Comparison of ENCODE assay signal across 1 cellular context in genomic region chr9:121333950-121334773, GRCh38.
A peak's percentile ranks its signal among the peaks of the same experiment; 100 is the strongest.
TF ChIP-seq lines count a peak whose summit lies in the region.

No MANE protein-coding gene starts in this region.

TF ChIP-seq in K562, 482 proteins besides CTCF, POLR2A, EP300 and RAD21 (continued from another document and continues in another):
- TF ChIP-seq, protein P1, sequence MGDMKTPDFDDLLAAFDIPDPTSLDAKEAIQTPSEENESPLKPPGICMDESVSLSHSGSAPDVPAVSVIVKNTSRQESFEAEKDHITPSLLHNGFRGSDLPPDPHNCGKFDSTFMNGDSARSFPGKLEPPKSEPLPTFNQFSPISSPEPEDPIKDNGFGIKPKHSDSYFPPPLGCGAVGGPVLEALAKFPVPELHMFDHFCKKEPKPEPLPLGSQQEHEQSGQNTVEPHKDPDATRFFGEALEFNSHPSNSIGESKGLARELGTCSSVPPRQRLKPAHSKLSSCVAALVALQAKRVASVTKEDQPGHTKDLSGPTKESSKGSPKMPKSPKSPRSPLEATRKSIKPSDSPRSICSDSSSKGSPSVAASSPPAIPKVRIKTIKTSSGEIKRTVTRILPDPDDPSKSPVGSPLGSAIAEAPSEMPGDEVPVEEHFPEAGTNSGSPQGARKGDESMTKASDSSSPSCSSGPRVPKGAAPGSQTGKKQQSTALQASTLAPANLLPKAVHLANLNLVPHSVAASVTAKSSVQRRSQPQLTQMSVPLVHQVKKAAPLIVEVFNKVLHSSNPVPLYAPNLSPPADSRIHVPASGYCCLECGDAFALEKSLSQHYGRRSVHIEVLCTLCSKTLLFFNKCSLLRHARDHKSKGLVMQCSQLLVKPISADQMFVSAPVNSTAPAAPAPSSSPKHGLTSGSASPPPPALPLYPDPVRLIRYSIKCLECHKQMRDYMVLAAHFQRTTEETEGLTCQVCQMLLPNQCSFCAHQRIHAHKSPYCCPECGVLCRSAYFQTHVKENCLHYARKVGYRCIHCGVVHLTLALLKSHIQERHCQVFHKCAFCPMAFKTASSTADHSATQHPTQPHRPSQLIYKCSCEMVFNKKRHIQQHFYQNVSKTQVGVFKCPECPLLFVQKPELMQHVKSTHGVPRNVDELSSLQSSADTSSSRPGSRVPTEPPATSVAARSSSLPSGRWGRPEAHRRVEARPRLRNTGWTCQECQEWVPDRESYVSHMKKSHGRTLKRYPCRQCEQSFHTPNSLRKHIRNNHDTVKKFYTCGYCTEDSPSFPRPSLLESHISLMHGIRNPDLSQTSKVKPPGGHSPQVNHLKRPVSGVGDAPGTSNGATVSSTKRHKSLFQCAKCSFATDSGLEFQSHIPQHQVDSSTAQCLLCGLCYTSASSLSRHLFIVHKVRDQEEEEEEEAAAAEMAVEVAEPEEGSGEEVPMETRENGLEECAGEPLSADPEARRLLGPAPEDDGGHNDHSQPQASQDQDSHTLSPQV (IDR thresholded peaks at IDR 0.05): 0 out of 2 replicates have a peak, but pooled peaks have one; percentile 19
- TF ChIP-seq SMARCA4 (IDR thresholded peaks at IDR 0.05) (peak; percentile 33; the same call in 1 of the 2 replicates), ZNF436 (CRISPR knock-in tag; IDR thresholded peaks at IDR 0.05) (no peak), RBM14 (IDR thresholded peaks at IDR 0.05; ENCODE audit: borderline replicate concordance, insufficient read depth, low read depth, low read length) (no peak), DPF2 (IDR thresholded peaks at IDR 0.05) (no peak), HNRNPLL (IDR thresholded peaks at IDR 0.05; ENCODE audit: low read depth, low read length, poor library complexity, severe bottlenecking) (no peak), HDAC8 (tag; IDR thresholded peaks at IDR 0.05) (no peak), MCM5 (IDR thresholded peaks at IDR 0.05; ENCODE audit: low read depth) (no peak), NCOA1 (IDR thresholded peaks at IDR 0.05; ENCODE audit: low read depth) (no peak), ZBTB2 (IDR thresholded peaks at IDR 0.05) (no peak), RERE (CRISPR knock-in tag; IDR thresholded peaks at IDR 0.05; ENCODE audit: borderline replicate concordance) (no peak), ZNF146 (CRISPR knock-in tag; IDR thresholded peaks at IDR 0.05; ENCODE audit: unreplicated experiment) (peak; percentile 60), ZNF551 (CRISPR knock-in tag; IDR thresholded peaks at IDR 0.05) (no peak), BCOR (IDR thresholded peaks at IDR 0.05) (no peak), TCF3 (CRISPR knock-in tag; IDR thresholded peaks at IDR 0.05) (peak; percentile 83), PHB (CRISPR knock-in tag; IDR thresholded peaks at IDR 0.05) (no peak), ZNF695 (CRISPR knock-in tag; IDR thresholded peaks at IDR 0.05) (no peak), BRD9 (IDR thresholded peaks at IDR 0.05; ENCODE audit: low read depth, partially characterized antibody) (no peak), CXXC5 (CRISPR knock-in tag; IDR thresholded peaks at IDR 0.05) (no peak), HMBOX1 (IDR thresholded peaks at IDR 0.05) (no peak), RCOR1 (IDR thresholded peaks at IDR 0.05; ENCODE audit: borderline replicate concordance in 1 of 2, low read depth in 2 of 2, low read length in 2 of 2) (0 out of 4 replicates have a peak, but pooled peaks of 1 of the 2 experiments have one; percentile 20), TAL1 (IDR thresholded peaks at IDR 0.05) (peak; percentile 71), NFIC (IDR thresholded peaks at IDR 0.05) (0 out of 2 replicates have a peak, but pooled peaks have one; percentile 25), KDM2B (CRISPR knock-in tag; IDR thresholded peaks at IDR 0.05) (no peak), CBFA2T2 (conservative IDR thresholded peaks at IDR 0.05) (peak; percentile 78), TCF7 (IDR thresholded peaks at IDR 0.05; ENCODE audit: borderline replicate concordance) (no peak), U2AF2 (optimal IDR thresholded peaks at IDR 0.05; ENCODE audit: low read depth, low read length) (no peak), ARID1B (IDR thresholded peaks at IDR 0.05) (peak; percentile 75), NONO (IDR thresholded peaks at IDR 0.05; ENCODE audit: low read depth in 2 of 2, low read length in 1 of 2) (no peak), SUPT5H (IDR thresholded peaks at IDR 0.05) (no peak)
- TF ChIP-seq, protein P2, sequence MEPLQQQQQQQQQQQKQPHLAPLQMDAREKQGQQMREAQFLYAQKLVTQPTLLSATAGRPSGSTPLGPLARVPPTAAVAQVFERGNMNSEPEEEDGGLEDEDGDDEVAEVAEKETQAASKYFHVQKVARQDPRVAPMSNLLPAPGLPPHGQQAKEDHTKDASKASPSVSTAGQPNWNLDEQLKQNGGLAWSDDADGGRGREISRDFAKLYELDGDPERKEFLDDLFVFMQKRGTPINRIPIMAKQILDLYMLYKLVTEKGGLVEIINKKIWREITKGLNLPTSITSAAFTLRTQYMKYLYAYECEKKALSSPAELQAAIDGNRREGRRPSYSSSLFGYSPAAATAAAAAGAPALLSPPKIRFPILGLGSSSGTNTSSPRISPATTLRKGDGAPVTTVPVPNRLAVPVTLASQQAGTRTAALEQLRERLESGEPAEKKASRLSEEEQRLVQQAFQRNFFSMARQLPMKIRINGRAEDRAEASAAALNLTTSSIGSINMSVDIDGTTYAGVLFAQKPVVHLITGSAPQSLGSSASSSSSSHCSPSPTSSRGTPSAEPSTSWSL (CRISPR knock-in tag; IDR thresholded peaks at IDR 0.05; ENCODE audit: borderline replicate concordance): no peak
- TF ChIP-seq, protein P3, sequence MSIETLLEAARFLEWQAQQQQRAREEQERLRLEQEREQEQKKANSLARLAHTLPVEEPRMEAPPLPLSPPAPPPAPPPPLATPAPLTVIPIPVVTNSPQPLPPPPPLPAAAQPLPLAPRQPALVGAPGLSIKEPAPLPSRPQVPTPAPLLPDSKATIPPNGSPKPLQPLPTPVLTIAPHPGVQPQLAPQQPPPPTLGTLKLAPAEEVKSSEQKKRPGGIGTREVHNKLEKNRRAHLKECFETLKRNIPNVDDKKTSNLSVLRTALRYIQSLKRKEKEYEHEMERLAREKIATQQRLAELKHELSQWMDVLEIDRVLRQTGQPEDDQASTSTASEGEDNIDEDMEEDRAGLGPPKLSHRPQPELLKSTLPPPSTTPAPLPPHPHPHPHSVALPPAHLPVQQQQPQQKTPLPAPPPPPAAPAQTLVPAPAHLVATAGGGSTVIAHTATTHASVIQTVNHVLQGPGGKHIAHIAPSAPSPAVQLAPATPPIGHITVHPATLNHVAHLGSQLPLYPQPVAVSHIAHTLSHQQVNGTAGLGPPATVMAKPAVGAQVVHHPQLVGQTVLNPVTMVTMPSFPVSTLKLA (conservative IDR thresholded peaks at IDR 0.05): peak in 1 of 2 experiments; percentile 30; a peak in 1 of 4 replicates
- TF ChIP-seq, protein P4, sequence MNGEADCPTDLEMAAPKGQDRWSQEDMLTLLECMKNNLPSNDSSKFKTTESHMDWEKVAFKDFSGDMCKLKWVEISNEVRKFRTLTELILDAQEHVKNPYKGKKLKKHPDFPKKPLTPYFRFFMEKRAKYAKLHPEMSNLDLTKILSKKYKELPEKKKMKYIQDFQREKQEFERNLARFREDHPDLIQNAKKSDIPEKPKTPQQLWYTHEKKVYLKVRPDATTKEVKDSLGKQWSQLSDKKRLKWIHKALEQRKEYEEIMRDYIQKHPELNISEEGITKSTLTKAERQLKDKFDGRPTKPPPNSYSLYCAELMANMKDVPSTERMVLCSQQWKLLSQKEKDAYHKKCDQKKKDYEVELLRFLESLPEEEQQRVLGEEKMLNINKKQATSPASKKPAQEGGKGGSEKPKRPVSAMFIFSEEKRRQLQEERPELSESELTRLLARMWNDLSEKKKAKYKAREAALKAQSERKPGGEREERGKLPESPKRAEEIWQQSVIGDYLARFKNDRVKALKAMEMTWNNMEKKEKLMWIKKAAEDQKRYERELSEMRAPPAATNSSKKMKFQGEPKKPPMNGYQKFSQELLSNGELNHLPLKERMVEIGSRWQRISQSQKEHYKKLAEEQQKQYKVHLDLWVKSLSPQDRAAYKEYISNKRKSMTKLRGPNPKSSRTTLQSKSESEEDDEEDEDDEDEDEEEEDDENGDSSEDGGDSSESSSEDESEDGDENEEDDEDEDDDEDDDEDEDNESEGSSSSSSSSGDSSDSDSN (IDR thresholded peaks at IDR 0.05; ENCODE audit: borderline replicate concordance in 1 of 2, low read depth in 2 of 2, low read length in 2 of 2): no peak
- TF ChIP-seq, protein P5, sequence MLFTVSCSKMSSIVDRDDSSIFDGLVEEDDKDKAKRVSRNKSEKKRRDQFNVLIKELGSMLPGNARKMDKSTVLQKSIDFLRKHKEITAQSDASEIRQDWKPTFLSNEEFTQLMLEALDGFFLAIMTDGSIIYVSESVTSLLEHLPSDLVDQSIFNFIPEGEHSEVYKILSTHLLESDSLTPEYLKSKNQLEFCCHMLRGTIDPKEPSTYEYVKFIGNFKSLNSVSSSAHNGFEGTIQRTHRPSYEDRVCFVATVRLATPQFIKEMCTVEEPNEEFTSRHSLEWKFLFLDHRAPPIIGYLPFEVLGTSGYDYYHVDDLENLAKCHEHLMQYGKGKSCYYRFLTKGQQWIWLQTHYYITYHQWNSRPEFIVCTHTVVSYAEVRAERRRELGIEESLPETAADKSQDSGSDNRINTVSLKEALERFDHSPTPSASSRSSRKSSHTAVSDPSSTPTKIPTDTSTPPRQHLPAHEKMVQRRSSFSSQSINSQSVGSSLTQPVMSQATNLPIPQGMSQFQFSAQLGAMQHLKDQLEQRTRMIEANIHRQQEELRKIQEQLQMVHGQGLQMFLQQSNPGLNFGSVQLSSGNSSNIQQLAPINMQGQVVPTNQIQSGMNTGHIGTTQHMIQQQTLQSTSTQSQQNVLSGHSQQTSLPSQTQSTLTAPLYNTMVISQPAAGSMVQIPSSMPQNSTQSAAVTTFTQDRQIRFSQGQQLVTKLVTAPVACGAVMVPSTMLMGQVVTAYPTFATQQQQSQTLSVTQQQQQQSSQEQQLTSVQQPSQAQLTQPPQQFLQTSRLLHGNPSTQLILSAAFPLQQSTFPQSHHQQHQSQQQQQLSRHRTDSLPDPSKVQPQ (CRISPR knock-in tag; IDR thresholded peaks at IDR 0.05; ENCODE audit: borderline replicate concordance): no peak
